Comparison of ENCODE assay signal across 22 cellular contexts in the genomic region with DNA sequence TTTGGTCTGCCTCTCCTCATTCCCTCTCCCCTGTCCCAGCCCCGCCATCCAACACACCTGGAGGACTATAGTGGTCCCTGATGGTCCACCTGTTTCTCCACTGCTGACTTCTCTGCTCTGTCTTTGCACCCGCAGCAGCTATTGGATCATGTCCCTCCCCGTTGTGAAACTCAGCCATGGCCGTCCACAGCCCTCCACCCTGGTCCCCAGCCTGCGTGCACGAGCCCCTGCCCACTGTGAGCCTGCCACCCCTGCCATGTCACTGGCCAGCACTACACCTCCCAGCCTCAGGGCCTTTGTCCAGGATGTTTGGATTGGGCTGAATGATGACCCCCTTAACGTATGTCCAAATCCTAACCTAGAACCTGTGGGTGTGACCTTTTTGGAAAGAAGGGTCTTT. TPM values are rescaled to one million over a fixed set of nuclear protein-coding genes. Genes with fewer than 3 reads are reported as not detected.
"Had no signal": no experiment of that assay in that cellular context is flagged by ENCODE, and none has a peak within 500 bp of the region (broad histone marks: within the 10 kb centered on the region; RNA-seq: fewer than 3 reads in every experiment).

No MANE protein-coding gene starts in this region.

- H2AFZ ChIP-seq: parathyroid adenoma had no signal

- H3K36me3 ChIP-seq: lower lobe of right lung, neutrophil, suprapubic skin, thoracic aorta, uterus had no signal

- H3K79me2 ChIP-seq: parathyroid adenoma had no signal

- H3K4me1 ChIP-seq: parathyroid adenoma, sigmoid colon, spleen, uterus had no signal

- H3K9me3 ChIP-seq: lower lobe of right lung, neutrophil, sigmoid colon, suprapubic skin, thoracic aorta, tibial artery, uterus had no signal

- H3K4me3 ChIP-seq: lower lobe of right lung, sigmoid colon, spleen, suprapubic skin, thoracic aorta, tibial artery, uterus had no signal

- ATAC-seq: left lobe of liver; lower lobe of right lung; naive thymus-derived CD8-positive, alpha-beta T cell; right cardiac atrium; stimulated activated effector memory CD8-positive, alpha-beta T cell treated with anti-CD3 and anti-CD28 coated beads, Interleukin-12 subunit alpha, Interleukin-12 subunit beta, amount 100 ng/mL, for 72 hours had no signal

- H3K9ac ChIP-seq: parathyroid adenoma had no signal

- H3K27me3 ChIP-seq: sigmoid colon, suprapubic skin, uterus had no signal

- DNase-seq: hypothalamus; immature natural killer cell; mammary epithelial cell; mesenchymal stem cell; naive thymus-derived CD8-positive, alpha-beta T cell; occipital lobe; sigmoid colon; small intestine; spleen; stimulated activated CD4-positive, alpha-beta T cell treated with anti-CD3 and anti-CD28 coated beads, Interleukin-4, amount 100 ng/mL, for 24 hours; stimulated activated naive CD4-positive, alpha-beta T cell; tibial artery; uterus had no signal

- H3K27ac ChIP-seq: lower lobe of right lung, neutrophil, parathyroid adenoma, sigmoid colon, spleen, suprapubic skin, thoracic aorta, tibial artery, uterus had no signal

RNA-seq across cellular contexts. Expression of a gene that starts 47.7 kb away (rescaled TPM):
- total RNA-seq: kidney epithelial cell, left lobe of liver, lower lobe of right lung had no signal
- polyA plus RNA-seq: immature natural killer cell, mammary epithelial cell had no signal
